1 cellular context compared by ENCODE assay signal in genomic region chr2:147181351-147182029, GRCh38.
TF ChIP-seq lines count a peak whose summit lies in the region.

No MANE protein-coding gene starts in this region.

TF ChIP-seq in GM23338, 12 proteins besides CTCF, POLR2A, EP300 and RAD21 (continued from another document):
- TF ChIP-seq ZNF462 (CRISPR knock-in tag; IDR thresholded peaks at IDR 0.05) (no peak), NANOG (IDR thresholded peaks at IDR 0.05; ENCODE audit: borderline replicate concordance) (no peak), POLR2AphosphoS5 (IDR thresholded peaks at IDR 0.05; ENCODE audit: low read depth) (no peak), EZH2 (IDR thresholded peaks at IDR 0.05; ENCODE audit: low read depth, unreplicated experiment) (no peak), JUNB (IDR thresholded peaks at IDR 0.05; ENCODE audit: unreplicated experiment) (no peak), CREB1 (CRISPR knock-in tag; IDR thresholded peaks at IDR 0.05; ENCODE audit: low read depth) (no peak), ZNF114 (CRISPR knock-in tag; IDR thresholded peaks at IDR 0.05) (no peak)
